In genomic region chr7:44885394-44886317, GRCh38 we compare ENCODE assay signal across 1 cellular context.
TF ChIP-seq lines count a peak whose summit lies in the region.

Gene PURB, minus strand, starts transcription at chr7:44885530. Its CDS starts 182 bp downstream, at chr7:44885348.

TF ChIP-seq in HepG2, 621 proteins besides CTCF, POLR2A, EP300 and RAD21 (continued from another document and continues in another):
- TF ChIP-seq, protein P1, sequence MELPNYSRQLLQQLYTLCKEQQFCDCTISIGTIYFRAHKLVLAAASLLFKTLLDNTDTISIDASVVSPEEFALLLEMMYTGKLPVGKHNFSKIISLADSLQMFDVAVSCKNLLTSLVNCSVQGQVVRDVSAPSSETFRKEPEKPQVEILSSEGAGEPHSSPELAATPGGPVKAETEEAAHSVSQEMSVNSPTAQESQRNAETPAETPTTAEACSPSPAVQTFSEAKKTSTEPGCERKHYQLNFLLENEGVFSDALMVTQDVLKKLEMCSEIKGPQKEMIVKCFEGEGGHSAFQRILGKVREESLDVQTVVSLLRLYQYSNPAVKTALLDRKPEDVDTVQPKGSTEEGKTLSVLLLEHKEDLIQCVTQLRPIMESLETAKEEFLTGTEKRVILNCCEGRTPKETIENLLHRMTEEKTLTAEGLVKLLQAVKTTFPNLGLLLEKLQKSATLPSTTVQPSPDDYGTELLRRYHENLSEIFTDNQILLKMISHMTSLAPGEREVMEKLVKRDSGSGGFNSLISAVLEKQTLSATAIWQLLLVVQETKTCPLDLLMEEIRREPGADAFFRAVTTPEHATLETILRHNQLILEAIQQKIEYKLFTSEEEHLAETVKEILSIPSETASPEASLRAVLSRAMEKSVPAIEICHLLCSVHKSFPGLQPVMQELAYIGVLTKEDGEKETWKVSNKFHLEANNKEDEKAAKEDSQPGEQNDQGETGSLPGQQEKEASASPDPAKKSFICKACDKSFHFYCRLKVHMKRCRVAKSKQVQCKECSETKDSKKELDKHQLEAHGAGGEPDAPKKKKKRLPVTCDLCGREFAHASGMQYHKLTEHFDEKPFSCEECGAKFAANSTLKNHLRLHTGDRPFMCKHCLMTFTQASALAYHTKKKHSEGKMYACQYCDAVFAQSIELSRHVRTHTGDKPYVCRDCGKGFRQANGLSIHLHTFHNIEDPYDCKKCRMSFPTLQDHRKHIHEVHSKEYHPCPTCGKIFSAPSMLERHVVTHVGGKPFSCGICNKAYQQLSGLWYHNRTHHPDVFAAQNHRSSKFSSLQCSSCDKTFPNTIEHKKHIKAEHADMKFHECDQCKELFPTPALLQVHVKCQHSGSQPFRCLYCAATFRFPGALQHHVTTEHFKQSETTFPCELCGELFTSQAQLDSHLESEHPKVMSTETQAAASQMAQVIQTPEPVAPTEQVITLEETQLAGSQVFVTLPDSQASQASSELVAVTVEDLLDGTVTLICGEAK (IDR thresholded peaks at IDR 0.05), result no peak; the same call in 1 of the 2 replicates
- TF ChIP-seq, protein P1 (CRISPR knock-in tag; IDR thresholded peaks at IDR 0.05), result peak; percentile 28; the same call in 1 of the 2 replicates
- TF ChIP-seq WIZ (CRISPR knock-in tag; IDR thresholded peaks at IDR 0.05) (peak; percentile 64; the same call in 1 of the 2 replicates), MTERF4 (CRISPR knock-in tag; IDR thresholded peaks at IDR 0.05) (no peak; the same call in 1 of the 2 replicates), ZFP36 (IDR thresholded peaks at IDR 0.05; ENCODE audit: borderline replicate concordance, low read depth, low read length, partially characterized antibody) (no peak), PAX8 (CRISPR knock-in tag; IDR thresholded peaks at IDR 0.05; ENCODE audit: borderline replicate concordance) (0 out of 2 replicates have a peak, but pooled peaks have one; percentile 57), KLF6 (CRISPR knock-in tag; IDR thresholded peaks at IDR 0.05) (no peak), ZFP62 (CRISPR knock-in tag; IDR thresholded peaks at IDR 0.05) (no peak), ZNF512B (CRISPR knock-in tag; IDR thresholded peaks at IDR 0.05; ENCODE audit: borderline replicate concordance) (peak; percentile 78; the same call in 1 of the 2 replicates), ZKSCAN5 (CRISPR knock-in tag; IDR thresholded peaks at IDR 0.05) (no peak), MBD4 (IDR thresholded peaks at IDR 0.05; ENCODE audit: borderline replicate concordance, low read length) (no peak), GLI4 (CRISPR knock-in tag; IDR thresholded peaks at IDR 0.05; ENCODE audit: borderline replicate concordance) (peak; percentile 52; the same call in 1 of the 2 replicates), SMARCE1 (IDR thresholded peaks at IDR 0.05; ENCODE audit: borderline replicate concordance) (no peak), ZBTB42 (CRISPR knock-in tag; IDR thresholded peaks at IDR 0.05) (no peak), FOXJ3 (CRISPR knock-in tag; IDR thresholded peaks at IDR 0.05; ENCODE audit: borderline replicate concordance) (no peak), ZNF280B (CRISPR knock-in tag; IDR thresholded peaks at IDR 0.05; ENCODE audit: borderline replicate concordance) (0 out of 2 replicates have a peak, but pooled peaks have one; percentile 48), ZMAT3 (CRISPR knock-in tag; conservative IDR thresholded peaks at IDR 0.05) (0 out of 2 replicates have a peak, but pooled peaks have one; percentile 50), TOE1 (CRISPR knock-in tag; IDR thresholded peaks at IDR 0.05) (no peak), RARG (CRISPR knock-in tag; IDR thresholded peaks at IDR 0.05; ENCODE audit: low read depth) (0 out of 2 replicates have a peak, but pooled peaks have one; percentile 37), MLLT10 (CRISPR knock-in tag; IDR thresholded peaks at IDR 0.05) (no peak), ZNF446 (CRISPR knock-in tag; IDR thresholded peaks at IDR 0.05) (no peak), IRX3 (CRISPR knock-in tag; IDR thresholded peaks at IDR 0.05; ENCODE audit: borderline replicate concordance, low read depth) (no peak; the same call in 1 of the 2 replicates), RORA (CRISPR knock-in tag; IDR thresholded peaks at IDR 0.05) (no peak), SMAD1 (CRISPR knock-in tag; IDR thresholded peaks at IDR 0.05; ENCODE audit: borderline replicate concordance, low read depth) (0 out of 2 replicates have a peak, but pooled peaks have one; percentile 25), ZNF230 (CRISPR knock-in tag; IDR thresholded peaks at IDR 0.05) (no peak), SMARCC2 (IDR thresholded peaks at IDR 0.05) (no peak)
- TF ChIP-seq, protein P2, sequence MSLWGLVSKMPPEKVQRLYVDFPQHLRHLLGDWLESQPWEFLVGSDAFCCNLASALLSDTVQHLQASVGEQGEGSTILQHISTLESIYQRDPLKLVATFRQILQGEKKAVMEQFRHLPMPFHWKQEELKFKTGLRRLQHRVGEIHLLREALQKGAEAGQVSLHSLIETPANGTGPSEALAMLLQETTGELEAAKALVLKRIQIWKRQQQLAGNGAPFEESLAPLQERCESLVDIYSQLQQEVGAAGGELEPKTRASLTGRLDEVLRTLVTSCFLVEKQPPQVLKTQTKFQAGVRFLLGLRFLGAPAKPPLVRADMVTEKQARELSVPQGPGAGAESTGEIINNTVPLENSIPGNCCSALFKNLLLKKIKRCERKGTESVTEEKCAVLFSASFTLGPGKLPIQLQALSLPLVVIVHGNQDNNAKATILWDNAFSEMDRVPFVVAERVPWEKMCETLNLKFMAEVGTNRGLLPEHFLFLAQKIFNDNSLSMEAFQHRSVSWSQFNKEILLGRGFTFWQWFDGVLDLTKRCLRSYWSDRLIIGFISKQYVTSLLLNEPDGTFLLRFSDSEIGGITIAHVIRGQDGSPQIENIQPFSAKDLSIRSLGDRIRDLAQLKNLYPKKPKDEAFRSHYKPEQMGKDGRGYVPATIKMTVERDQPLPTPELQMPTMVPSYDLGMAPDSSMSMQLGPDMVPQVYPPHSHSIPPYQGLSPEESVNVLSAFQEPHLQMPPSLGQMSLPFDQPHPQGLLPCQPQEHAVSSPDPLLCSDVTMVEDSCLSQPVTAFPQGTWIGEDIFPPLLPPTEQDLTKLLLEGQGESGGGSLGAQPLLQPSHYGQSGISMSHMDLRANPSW (CRISPR knock-in tag; IDR thresholded peaks at IDR 0.05; ENCODE audit: borderline replicate concordance), result peak; percentile 38; the same call in 1 of the 2 replicates
- TF ChIP-seq, protein P3, sequence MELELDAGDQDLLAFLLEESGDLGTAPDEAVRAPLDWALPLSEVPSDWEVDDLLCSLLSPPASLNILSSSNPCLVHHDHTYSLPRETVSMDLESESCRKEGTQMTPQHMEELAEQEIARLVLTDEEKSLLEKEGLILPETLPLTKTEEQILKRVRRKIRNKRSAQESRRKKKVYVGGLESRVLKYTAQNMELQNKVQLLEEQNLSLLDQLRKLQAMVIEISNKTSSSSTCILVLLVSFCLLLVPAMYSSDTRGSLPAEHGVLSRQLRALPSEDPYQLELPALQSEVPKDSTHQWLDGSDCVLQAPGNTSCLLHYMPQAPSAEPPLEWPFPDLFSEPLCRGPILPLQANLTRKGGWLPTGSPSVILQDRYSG (CRISPR knock-in tag; IDR thresholded peaks at IDR 0.05), result no peak
- TF ChIP-seq, protein P4, sequence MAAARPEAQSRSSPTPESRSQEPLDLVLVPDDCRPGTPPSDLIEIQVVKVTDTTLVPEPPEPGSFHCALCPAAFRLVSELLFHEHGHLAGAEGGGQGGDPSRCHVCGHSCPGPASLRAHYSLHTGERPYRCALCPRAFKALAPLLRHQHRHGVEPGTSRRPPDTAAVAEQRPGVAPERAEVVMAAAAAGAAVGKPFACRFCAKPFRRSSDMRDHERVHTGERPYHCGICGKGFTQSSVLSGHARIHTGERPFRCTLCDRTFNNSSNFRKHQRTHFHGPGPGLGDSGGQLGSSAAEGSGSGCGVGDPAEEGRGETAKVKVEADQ (CRISPR knock-in tag; IDR thresholded peaks at IDR 0.05; ENCODE audit: borderline replicate concordance), result no peak
- TF ChIP-seq, protein P5, sequence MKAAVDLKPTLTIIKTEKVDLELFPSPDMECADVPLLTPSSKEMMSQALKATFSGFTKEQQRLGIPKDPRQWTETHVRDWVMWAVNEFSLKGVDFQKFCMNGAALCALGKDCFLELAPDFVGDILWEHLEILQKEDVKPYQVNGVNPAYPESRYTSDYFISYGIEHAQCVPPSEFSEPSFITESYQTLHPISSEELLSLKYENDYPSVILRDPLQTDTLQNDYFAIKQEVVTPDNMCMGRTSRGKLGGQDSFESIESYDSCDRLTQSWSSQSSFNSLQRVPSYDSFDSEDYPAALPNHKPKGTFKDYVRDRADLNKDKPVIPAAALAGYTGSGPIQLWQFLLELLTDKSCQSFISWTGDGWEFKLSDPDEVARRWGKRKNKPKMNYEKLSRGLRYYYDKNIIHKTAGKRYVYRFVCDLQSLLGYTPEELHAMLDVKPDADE (CRISPR knock-in tag; IDR thresholded peaks at IDR 0.05), result no peak
- TF ChIP-seq, protein P6, sequence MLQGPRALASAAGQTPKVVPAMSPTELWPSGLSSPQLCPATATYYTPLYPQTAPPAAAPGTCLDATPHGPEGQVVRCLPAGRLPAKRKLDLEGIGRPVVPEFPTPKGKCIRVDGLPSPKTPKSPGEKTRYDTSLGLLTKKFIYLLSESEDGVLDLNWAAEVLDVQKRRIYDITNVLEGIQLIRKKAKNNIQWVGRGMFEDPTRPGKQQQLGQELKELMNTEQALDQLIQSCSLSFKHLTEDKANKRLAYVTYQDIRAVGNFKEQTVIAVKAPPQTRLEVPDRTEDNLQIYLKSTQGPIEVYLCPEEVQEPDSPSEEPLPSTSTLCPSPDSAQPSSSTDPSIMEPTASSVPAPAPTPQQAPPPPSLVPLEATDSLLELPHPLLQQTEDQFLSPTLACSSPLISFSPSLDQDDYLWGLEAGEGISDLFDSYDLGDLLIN (CRISPR knock-in tag; IDR thresholded peaks at IDR 0.05; ENCODE audit: borderline replicate concordance), result no peak
- TF ChIP-seq, protein P7, sequence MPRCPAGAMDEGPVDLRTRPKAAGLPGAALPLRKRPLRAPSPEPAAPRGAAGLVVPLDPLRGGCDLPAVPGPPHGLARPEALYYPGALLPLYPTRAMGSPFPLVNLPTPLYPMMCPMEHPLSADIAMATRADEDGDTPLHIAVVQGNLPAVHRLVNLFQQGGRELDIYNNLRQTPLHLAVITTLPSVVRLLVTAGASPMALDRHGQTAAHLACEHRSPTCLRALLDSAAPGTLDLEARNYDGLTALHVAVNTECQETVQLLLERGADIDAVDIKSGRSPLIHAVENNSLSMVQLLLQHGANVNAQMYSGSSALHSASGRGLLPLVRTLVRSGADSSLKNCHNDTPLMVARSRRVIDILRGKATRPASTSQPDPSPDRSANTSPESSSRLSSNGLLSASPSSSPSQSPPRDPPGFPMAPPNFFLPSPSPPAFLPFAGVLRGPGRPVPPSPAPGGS (CRISPR knock-in tag; IDR thresholded peaks at IDR 0.05), result peak; percentile 74; the same call in 1 of the 2 replicates
